In genomic region chr12:40137252-40137651, GRCh38 we compare ENCODE assay signal across 9 cellular contexts. TPM values are rescaled to one million over a fixed set of nuclear protein-coding genes. Genes with fewer than 3 reads are reported as not detected.
DNase-seq lines count a peak whose midpoint lies in the region; ATAC-seq, FAIRE-seq and TF ChIP-seq lines count a peak whose summit lies in the region.
"Had no signal": no experiment of that assay in that cellular context is flagged by ENCODE, and none has a peak within 500 bp of the region (broad histone marks: within the 10 kb centered on the region; RNA-seq: fewer than 3 reads in every experiment).

No MANE protein-coding gene starts in this region.

- WGBS in small intestine, 3 donors, result 35 to 55% (median 44%) methylated on average over 3 of the region's 3 CpGs

- no peaks in the 10 kb centered on the region for H3K9me3 ChIP-seq in small intestine (ENCODE audit: control insufficient read depth, low read depth)
- H3K9me3 ChIP-seq: thoracic aorta had no signal

- H3K4me1 ChIP-seq in small intestine (ENCODE audit: control insufficient read depth in 2 of 2, insufficient read depth in 1 of 2, low read depth in 1 of 2, low read length in 1 of 2), result no peaks in the 10 kb centered on the region

- H3K4me3 ChIP-seq in brain microvascular endothelial cell (ENCODE audit: low read depth, low read length) (no peak overlapping the region), small intestine (ENCODE audit: low read depth in 1 of 2, low read length in 2 of 2) (no peak overlapping the region)
- H3K4me3 ChIP-seq: thoracic aorta had no signal

- peak; percentile 41 for DNase-seq in Ammon's horn (ENCODE audit: low spot score)
- peak; percentile 3 for DNase-seq in brain microvascular endothelial cell
- DNase-seq in occipital lobe (lab: John Stamatoyannopoulos, UW), result no peak
- DNase-seq in NCI-H69 (lab: John Stamatoyannopoulos, UW), result no peak
- DNase-seq in small intestine, result no peak

- no peak overlapping the region for H3K27ac ChIP-seq in brain microvascular endothelial cell
- H3K27ac ChIP-seq in small intestine (ENCODE audit: low read depth in 1 of 2, low read length in 1 of 2), result no peak overlapping the region
- H3K27ac ChIP-seq: thoracic aorta had no signal

- in situ Hi-C loops in brain microvascular endothelial cell (cut with HindIII; ENCODE audit: low pct_ligation_motif_present, low sequenced_read_pairs), result no loop called here

- H3K27me3 ChIP-seq in brain microvascular endothelial cell (replicated peaks) (no peaks in the 10 kb centered on the region), small intestine (ENCODE audit: control insufficient read depth in 2 of 2, insufficient read depth in 2 of 2, low read length in 2 of 2) (no peaks in the 10 kb centered on the region)

- H3K36me3 ChIP-seq in brain microvascular endothelial cell (replicated peaks) (no peaks in the 10 kb centered on the region), small intestine (ENCODE audit: control insufficient read depth in 2 of 2, insufficient read depth in 2 of 2, low read length in 2 of 2) (no peaks in the 10 kb centered on the region)
- H3K36me3 ChIP-seq: thoracic aorta had no signal

- TF ChIP-seq CTCF in brain microvascular endothelial cell (IDR thresholded peaks at IDR 0.05; ENCODE audit: low read depth, low read length, missing control alignments), result no peak

- FAIRE-seq in small intestine (lab: Jason Lieb, UNC), result no peak

- ATAC-seq in GM19324 (IDR thresholded peaks at IDR 0.05; ENCODE audit: low FRiP score, unreplicated experiment) (peak; percentile 84), HG03196 (IDR thresholded peaks at IDR 0.05; ENCODE audit: unreplicated experiment) (peak; percentile 91), HG03280 (IDR thresholded peaks at IDR 0.05; ENCODE audit: unreplicated experiment) (no peak)

RNA-seq across cellular contexts. Expression of gene SLC2A13, which starts 31.4 kb away (rescaled TPM):
- 113 TPM for total RNA-seq in occipital lobe
- 1 to 10 TPM; 1.1 to 4.3 (median 1.8) TPM for polyA plus RNA-seq in small intestine

Comparison
In these comparisons a context has a peak if more than half of its experiments do, and no peak if none do; other contexts are left out.
1. DNase-seq: peak in Ammon's horn (single experiment) and brain microvascular endothelial cell (single experiment); none in occipital lobe (single experiment), NCI-H69 (single experiment) and small intestine (single experiment).